23 cellular contexts compared by ENCODE assay signal in the genomic region with DNA sequence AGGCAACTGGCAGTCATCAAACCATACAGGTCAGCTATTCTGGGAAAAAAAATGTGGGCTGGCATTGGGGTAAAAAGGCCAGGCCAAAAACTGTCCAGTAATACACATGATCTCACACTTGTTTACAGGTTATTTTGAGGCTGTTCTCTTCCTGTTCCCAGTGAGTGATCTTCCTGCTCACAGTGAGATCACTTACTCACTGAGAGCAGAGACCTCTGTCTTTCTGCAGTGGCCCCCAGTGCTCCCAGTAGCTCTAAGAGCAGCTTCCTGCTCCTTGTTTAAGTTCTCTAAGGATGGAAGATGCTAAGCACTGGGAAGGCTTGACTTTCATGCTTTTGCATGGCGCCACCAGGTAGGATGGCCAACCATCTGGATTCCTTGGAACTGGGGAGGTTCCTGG.
DNase-seq lines count a peak whose midpoint lies in the region; ATAC-seq and TF ChIP-seq lines count a peak whose summit lies in the region.
"Had no signal": no experiment of that assay in that cellular context is flagged by ENCODE, and none has a peak within 500 bp of the region (broad histone marks: within the 10 kb centered on the region; RNA-seq: fewer than 3 reads in every experiment).

No MANE protein-coding gene starts in this region.

- no peaks in the 10 kb centered on the region for H3K36me3 ChIP-seq in thyroid gland
- H3K36me3 ChIP-seq: uterus had no signal

- intact Hi-C loops in thyroid gland (cut with DNase I), result no loop called here

- H3K4me1 ChIP-seq in thyroid gland, result peaks cover 10 to 13% of the 10 kb centered on the region in 2 donors
- H3K4me1 ChIP-seq: Caco-2, uterus had no signal

- no peak for TF ChIP-seq CTCF in thyroid gland (IDR thresholded peaks at IDR 0.05)

- no peak for TF ChIP-seq POLR2A in thyroid gland (IDR thresholded peaks at IDR 0.05)

- no peaks in the 10 kb centered on the region for H3K27me3 ChIP-seq in thyroid gland
- H3K27me3 ChIP-seq: hepatocyte, uterus had no signal

- DNase-seq in DMS 273 (lab: John Stamatoyannopoulos, UW; ENCODE audit: unreplicated experiment) (peak; percentile 28), DMS 273 treated with DMSO at 0.1 percent for 48 hours (lab: John Stamatoyannopoulos, UW) (no peak), glomerular endothelial cell (ENCODE audit: extremely low read depth, low read depth, low spot score) (peak; percentile 29), lung microvascular endothelial cell (ENCODE audit: low read depth in 2 of 2) (peak; percentile 12 to 72), thyroid gland (no peak), NCI-H2196 treated with DMSO at 0.1 percent for 48 hours (lab: John Stamatoyannopoulos, UW; ENCODE audit: unreplicated experiment) (no peak)
- DNase-seq: activated CD4-positive, alpha-beta T cell treated with anti-CD3 and anti-CD28 coated beads for 48 hours; activated CD8-positive, alpha-beta memory T cell treated with anti-CD3 and anti-CD28 coated beads, Interleukin-2, amount 10 ng/mL, durations not matched to agents 7 days and 5 days; Caco-2; IMR-90; naive thymus-derived CD4-positive, alpha-beta T cell; NCI-H146; posterior cingulate gyrus; SHP77 treated with DMSO at 0.1 percent for 48 hours; stimulated activated CD4-positive, alpha-beta T cell treated with anti-CD3 and anti-CD28 coated beads, Interleukin-4, amount 100 ng/mL, for 1 hour; uterus had no signal

- WGBS in thyroid gland, 2 donors, result 83% methylated on average over 1 of the region's 1 CpG; no CpG with 5 or more reads in 1 of the 2 donors

- H3K4me3 ChIP-seq in thyroid gland (replicated peaks in 1 of 3), result no peak overlapping the region
- H3K4me3 ChIP-seq: hepatocyte, smooth muscle cell, uterus had no signal

- no peaks in the 10 kb centered on the region for H3K9me3 ChIP-seq in thyroid gland
- H3K9me3 ChIP-seq: Caco-2, uterus had no signal

- ATAC-seq in HG03108 (IDR thresholded peaks at IDR 0.05; ENCODE audit: unreplicated experiment), result no peak
- ATAC-seq in HG03280 (IDR thresholded peaks at IDR 0.05; ENCODE audit: unreplicated experiment), result no peak
- ATAC-seq: activated CD8-positive, alpha-beta memory T cell treated with anti-CD3 and anti-CD28 coated beads, Interleukin-2, amount 10 ng/mL, durations not matched to agents 7 days and 5 days; activated naive CD4-positive, alpha-beta T cell treated with anti-CD3 and anti-CD28 coated beads, Interleukin-2, amount 50 U/mL, for 72 hours; naive thymus-derived CD4-positive, alpha-beta T cell had no signal

- peak overlapping the region in 2 of 3 donors; percentile 48 to 62 for H3K27ac ChIP-seq in thyroid gland
- H3K27ac ChIP-seq: 22Rv1, hepatocyte, HL-60 had no signal

Comparison
In these comparisons a context has a peak if more than half of its experiments do, and no peak if none do; other contexts are left out.
1. DNase-seq: peak in DMS 273 (single experiment), glomerular endothelial cell (single experiment) and lung microvascular endothelial cell (2 of 2); none in DMS 273 treated with DMSO at 0.1 percent for 48 hours (single experiment), thyroid gland (0 of 2) and NCI-H2196 treated with DMSO at 0.1 percent for 48 hours (single experiment).